Comparison of ENCODE assay signal across 2 cellular contexts in the genomic region with DNA sequence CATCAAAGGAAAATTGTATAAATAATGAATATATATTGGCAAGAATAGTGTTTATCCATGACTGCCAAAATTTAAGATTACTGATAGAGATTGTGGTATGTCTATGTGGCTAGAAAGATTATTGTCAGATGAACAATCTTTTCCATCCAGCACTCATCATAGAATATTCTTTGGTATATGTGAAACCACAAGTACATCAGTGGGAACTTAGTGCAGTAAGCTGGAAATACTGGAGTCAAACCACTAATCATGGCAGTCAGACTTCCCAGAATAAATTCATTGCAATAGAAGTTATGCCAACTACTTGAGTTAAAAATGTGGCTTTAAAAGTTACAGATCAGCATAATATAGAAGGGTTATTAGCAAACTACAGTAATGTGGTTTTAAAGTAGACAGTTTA.
A peak's percentile ranks its signal among the peaks of the same experiment; 100 is the strongest.
TF ChIP-seq lines count a peak whose summit lies in the region.

No MANE protein-coding gene starts in this region.

TF ChIP-seq in SK-N-SH treated with all-trans-retinoic acid at 6 μM for 48 hours, 23 proteins besides CTCF, POLR2A, EP300 and RAD21:
- TF ChIP-seq, protein P1, sequence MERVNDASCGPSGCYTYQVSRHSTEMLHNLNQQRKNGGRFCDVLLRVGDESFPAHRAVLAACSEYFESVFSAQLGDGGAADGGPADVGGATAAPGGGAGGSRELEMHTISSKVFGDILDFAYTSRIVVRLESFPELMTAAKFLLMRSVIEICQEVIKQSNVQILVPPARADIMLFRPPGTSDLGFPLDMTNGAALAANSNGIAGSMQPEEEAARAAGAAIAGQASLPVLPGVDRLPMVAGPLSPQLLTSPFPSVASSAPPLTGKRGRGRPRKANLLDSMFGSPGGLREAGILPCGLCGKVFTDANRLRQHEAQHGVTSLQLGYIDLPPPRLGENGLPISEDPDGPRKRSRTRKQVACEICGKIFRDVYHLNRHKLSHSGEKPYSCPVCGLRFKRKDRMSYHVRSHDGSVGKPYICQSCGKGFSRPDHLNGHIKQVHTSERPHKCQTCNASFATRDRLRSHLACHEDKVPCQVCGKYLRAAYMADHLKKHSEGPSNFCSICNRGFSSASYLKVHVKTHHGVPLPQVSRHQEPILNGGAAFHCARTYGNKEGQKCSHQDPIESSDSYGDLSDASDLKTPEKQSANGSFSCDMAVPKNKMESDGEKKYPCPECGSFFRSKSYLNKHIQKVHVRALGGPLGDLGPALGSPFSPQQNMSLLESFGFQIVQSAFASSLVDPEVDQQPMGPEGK (CRISPR knock-in tag; IDR thresholded peaks at IDR 0.05; ENCODE audit: borderline replicate concordance) = no peak
- peak; percentile 86 for TF ChIP-seq ZNF8 (CRISPR knock-in tag; IDR thresholded peaks at IDR 0.05)
TF ChIP-seq in SK-N-SH treated with all-trans-retinoic acid at 6 μM for 48 hours: peak in this region for 1.

TF ChIP-seq in SK-N-SH, 30 proteins besides CTCF, POLR2A, EP300 and RAD21 (continued from another document):
- no peak for TF ChIP-seq TEAD4 (IDR thresholded peaks at IDR 0.05; ENCODE audit: borderline replicate concordance, insufficient read depth)
- TF ChIP-seq, protein P2, sequence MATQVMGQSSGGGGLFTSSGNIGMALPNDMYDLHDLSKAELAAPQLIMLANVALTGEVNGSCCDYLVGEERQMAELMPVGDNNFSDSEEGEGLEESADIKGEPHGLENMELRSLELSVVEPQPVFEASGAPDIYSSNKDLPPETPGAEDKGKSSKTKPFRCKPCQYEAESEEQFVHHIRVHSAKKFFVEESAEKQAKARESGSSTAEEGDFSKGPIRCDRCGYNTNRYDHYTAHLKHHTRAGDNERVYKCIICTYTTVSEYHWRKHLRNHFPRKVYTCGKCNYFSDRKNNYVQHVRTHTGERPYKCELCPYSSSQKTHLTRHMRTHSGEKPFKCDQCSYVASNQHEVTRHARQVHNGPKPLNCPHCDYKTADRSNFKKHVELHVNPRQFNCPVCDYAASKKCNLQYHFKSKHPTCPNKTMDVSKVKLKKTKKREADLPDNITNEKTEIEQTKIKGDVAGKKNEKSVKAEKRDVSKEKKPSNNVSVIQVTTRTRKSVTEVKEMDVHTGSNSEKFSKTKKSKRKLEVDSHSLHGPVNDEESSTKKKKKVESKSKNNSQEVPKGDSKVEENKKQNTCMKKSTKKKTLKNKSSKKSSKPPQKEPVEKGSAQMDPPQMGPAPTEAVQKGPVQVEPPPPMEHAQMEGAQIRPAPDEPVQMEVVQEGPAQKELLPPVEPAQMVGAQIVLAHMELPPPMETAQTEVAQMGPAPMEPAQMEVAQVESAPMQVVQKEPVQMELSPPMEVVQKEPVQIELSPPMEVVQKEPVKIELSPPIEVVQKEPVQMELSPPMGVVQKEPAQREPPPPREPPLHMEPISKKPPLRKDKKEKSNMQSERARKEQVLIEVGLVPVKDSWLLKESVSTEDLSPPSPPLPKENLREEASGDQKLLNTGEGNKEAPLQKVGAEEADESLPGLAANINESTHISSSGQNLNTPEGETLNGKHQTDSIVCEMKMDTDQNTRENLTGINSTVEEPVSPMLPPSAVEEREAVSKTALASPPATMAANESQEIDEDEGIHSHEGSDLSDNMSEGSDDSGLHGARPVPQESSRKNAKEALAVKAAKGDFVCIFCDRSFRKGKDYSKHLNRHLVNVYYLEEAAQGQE (IDR thresholded peaks at IDR 0.05; ENCODE audit: low read depth, low read length) = no peak
- TF ChIP-seq SMC3 (IDR thresholded peaks at IDR 0.05; ENCODE audit: low read depth, low read length) = no peak
- no peak for TF ChIP-seq JUND (IDR thresholded peaks at IDR 0.05)
- no peak for TF ChIP-seq GATA2 (CRISPR knock-in tag; IDR thresholded peaks at IDR 0.05)
- TF ChIP-seq MXI1 (IDR thresholded peaks at IDR 0.05; ENCODE audit: low read depth, low read length) = no peak
- no peak for TF ChIP-seq POLR2AphosphoS5 (IDR thresholded peaks at IDR 0.05; ENCODE audit: low read depth, low read length)
- TF ChIP-seq MEF2A (IDR thresholded peaks at IDR 0.05; ENCODE audit: borderline replicate concordance, low read depth) = no peak
- TF ChIP-seq FOXM1 (IDR thresholded peaks at IDR 0.05; ENCODE audit: low read depth) = no peak
- TF ChIP-seq RXRA (IDR thresholded peaks at IDR 0.05; ENCODE audit: borderline replicate concordance, low read depth) = no peak
- TF ChIP-seq TAF1 (IDR thresholded peaks at IDR 0.05; ENCODE audit: borderline replicate concordance, low read depth, low read length) = no peak
- TF ChIP-seq, protein P3, sequence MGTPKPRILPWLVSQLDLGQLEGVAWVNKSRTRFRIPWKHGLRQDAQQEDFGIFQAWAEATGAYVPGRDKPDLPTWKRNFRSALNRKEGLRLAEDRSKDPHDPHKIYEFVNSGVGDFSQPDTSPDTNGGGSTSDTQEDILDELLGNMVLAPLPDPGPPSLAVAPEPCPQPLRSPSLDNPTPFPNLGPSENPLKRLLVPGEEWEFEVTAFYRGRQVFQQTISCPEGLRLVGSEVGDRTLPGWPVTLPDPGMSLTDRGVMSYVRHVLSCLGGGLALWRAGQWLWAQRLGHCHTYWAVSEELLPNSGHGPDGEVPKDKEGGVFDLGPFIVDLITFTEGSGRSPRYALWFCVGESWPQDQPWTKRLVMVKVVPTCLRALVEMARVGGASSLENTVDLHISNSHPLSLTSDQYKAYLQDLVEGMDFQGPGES (IDR thresholded peaks at IDR 0.05; ENCODE audit: low read depth, low read length) = no peak
